Comparison of ENCODE assay signal across 16 cellular contexts in the genomic region with DNA sequence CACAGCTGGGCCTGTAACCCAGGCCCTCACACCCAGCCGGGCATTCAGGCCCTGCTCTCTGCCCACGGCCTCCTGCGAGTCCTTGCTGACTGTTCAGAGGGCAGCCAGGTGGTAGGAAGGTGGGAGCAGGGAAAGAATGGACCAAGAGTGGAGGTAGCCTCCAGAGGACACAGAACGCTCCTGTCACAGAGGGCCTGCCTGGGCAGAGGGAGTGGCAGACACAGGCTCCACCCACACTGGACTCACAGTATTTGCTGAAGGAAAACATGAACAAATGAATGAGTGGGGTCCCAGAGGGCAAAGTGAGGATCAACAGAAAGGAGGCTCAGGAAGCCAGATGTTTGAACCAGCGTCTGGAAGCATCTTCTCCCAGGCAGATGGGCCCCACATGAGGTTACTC.
A peak's percentile ranks its signal among the peaks of the same experiment; 100 is the strongest.
DNase-seq lines count a peak whose midpoint lies in the region; ATAC-seq and TF ChIP-seq lines count a peak whose summit lies in the region.
"Had no signal": no experiment of that assay in that cellular context is flagged by ENCODE, and none has a peak within 500 bp of the region (broad histone marks: within the 10 kb centered on the region; RNA-seq: fewer than 3 reads in every experiment).

No MANE protein-coding gene starts in this region.

- H3K4me3 ChIP-seq in HCT116 (replicated peaks in 1 of 2; ENCODE audit: low read depth in 1 of 2, low read length in 2 of 2) (no peak overlapping the region), neural progenitor cell (no peak overlapping the region), mammary epithelial cell (replicated peaks in 1 of 3; ENCODE audit: insufficient read depth in 1 of 3, low read depth in 2 of 3, low read length in 3 of 3) (no peak overlapping the region)
- H3K4me3 ChIP-seq: BLaER1, GM12878 had no signal

- CTCF ChIA-PET in HCT116 (lab: Charles Lee): no interaction called here
- CTCF ChIA-PET in WTC11 (lab: Charles Lee): interaction anchor here (1.5 kb wide), 1 partner anchor 88 kb away, joined by 4 read pairs; no protein-coding TSS in a partner anchor
- CTCF ChIA-PET in mammary epithelial cell (lab: Charles Lee; ENCODE audit: low non-redundant PET): no interaction called here

- no peaks in the 10 kb centered on the region for H3F3A ChIP-seq in neural progenitor cell (ENCODE audit: low read depth)

- POLR2A ChIA-PET in HCT116 (lab: Charles Lee) (no interaction called here), WTC11 (lab: Charles Lee) (no interaction called here)

- H3K79me2 ChIP-seq in HCT116 (ENCODE audit: insufficient read depth, low read length) (no peaks in the 10 kb centered on the region), neural progenitor cell (ENCODE audit: low read depth) (no peaks in the 10 kb centered on the region), mammary epithelial cell (ENCODE audit: insufficient read depth, low read length) (no peaks in the 10 kb centered on the region)

- H3K4me2 ChIP-seq in HCT116 (ENCODE audit: low read length): no peak overlapping the region
- H3K4me2 ChIP-seq in neural progenitor cell: no peak overlapping the region
- H3K4me2 ChIP-seq in mammary epithelial cell (ENCODE audit: insufficient read depth, low read depth, low read length): no peak overlapping the region
- H3K4me2 ChIP-seq: BLaER1 had no signal

- dilution Hi-C loops in mammary epithelial cell (cut with HindIII; ENCODE audit: low sequenced_read_pairs): no loop called here

- no peaks in the 10 kb centered on the region for H3K36me3 Mint-ChIP-seq in WTC11
- H3K36me3 Mint-ChIP-seq in neural progenitor cell: no peaks in the 10 kb centered on the region
- H3K36me3 Mint-ChIP-seq: CD14-positive monocyte; CD4-positive, alpha-beta memory T cell had no signal

- no peaks in the 10 kb centered on the region for H4K20me1 ChIP-seq in HCT116 (ENCODE audit: insufficient read depth)
- H4K20me1 ChIP-seq in neural progenitor cell (ENCODE audit: low read depth): no peaks in the 10 kb centered on the region
- H4K20me1 ChIP-seq in mammary epithelial cell (ENCODE audit: insufficient read depth, low read length): no peaks in the 10 kb centered on the region
- H4K20me1 ChIP-seq: BLaER1 had no signal

- no peaks in the 10 kb centered on the region for H3K9me2 ChIP-seq in HCT116 (ENCODE audit: insufficient read depth)

- H2AFZ ChIP-seq in HCT116 (ENCODE audit: low read depth, low read length, poor library complexity, severe bottlenecking) (no peak overlapping the region), neural progenitor cell (replicated peaks) (peak overlapping the region; percentile 42), mammary epithelial cell (ENCODE audit: low read depth, low read length) (no peak overlapping the region)

- H3K4me3 Mint-ChIP-seq in WTC11 (no peak overlapping the region), neural progenitor cell (no peak overlapping the region)
- H3K4me3 Mint-ChIP-seq: CD14-positive monocyte; CD4-positive, alpha-beta memory T cell had no signal

- no peak for TF ChIP-seq POLR2A in HCT116 (IDR thresholded peaks at IDR 0.05; ENCODE audit: borderline replicate concordance, extremely low read depth, insufficient read depth, insufficient read length)

- H3K36me3 ChIP-seq in HCT116 (ENCODE audit: control insufficient read depth in 1 of 2, insufficient read depth in 2 of 2, low read length in 2 of 2) (no peaks in the 10 kb centered on the region), neural progenitor cell (no peaks in the 10 kb centered on the region), mammary epithelial cell (ENCODE audit: insufficient read depth, low read length) (no peaks in the 10 kb centered on the region)
- H3K36me3 ChIP-seq: BLaER1 had no signal

- ATAC-seq in HCT116 (peak; percentile 82), WTC11 (peak; percentile 43; the same call in 1 of the 2 replicates)
- ATAC-seq: GM12878 had no signal

- no peak overlapping the region for H3K27ac ChIP-seq in HCT116 (ENCODE audit: low read depth, low read length)
- no peak overlapping the region for H3K27ac ChIP-seq in neural progenitor cell
- no peak overlapping the region for H3K27ac ChIP-seq in mammary epithelial cell (ENCODE audit: insufficient read depth, low read depth, low read length)
- H3K27ac ChIP-seq: 22Rv1, BLaER1 had no signal

- RAD21 ChIA-PET in HCT116 (lab: Charles Lee; ENCODE audit: low non-redundant PET in 1 of 2, low total read pairs in 2 of 2, uncharacterized antibody in 2 of 2, unreplicated experiment in 2 of 2): no interaction called here

- TF ChIP-seq CTCF in HCT116 (IDR thresholded peaks at IDR 0.05 in 2 of 3, conservative IDR thresholded peaks at IDR 0.05 in 1 of 3; ENCODE audit: borderline replicate concordance in 1 of 3, insufficient read depth in 1 of 3, low read depth in 2 of 3, low read length in 2 of 3) (no peak), WTC11 (IDR thresholded peaks at IDR 0.05) (no peak), neural progenitor cell (IDR thresholded peaks at IDR 0.05) (no peak), mammary epithelial cell (conservative IDR thresholded peaks at IDR 0.05 in 1 of 2, IDR thresholded peaks at IDR 0.05 in 1 of 2; ENCODE audit: extremely low read depth in 1 of 2, insufficient read depth in 1 of 2, low read depth in 1 of 2, low read length in 2 of 2) (no peak)

- no peak for TF ChIP-seq RAD21 in HCT116 (IDR thresholded peaks at IDR 0.05; ENCODE audit: low read depth)

- no peaks in the 10 kb centered on the region for H3K4me1 Mint-ChIP-seq in WTC11
- peaks cover 2% of the 10 kb centered on the region for H3K4me1 Mint-ChIP-seq in neural progenitor cell

- H3K9me3 ChIP-seq in HCT116 (ENCODE audit: control insufficient read depth in 1 of 2, insufficient read depth in 1 of 2, low read depth in 1 of 2, low read length in 2 of 2): no peaks in the 10 kb centered on the region
- H3K9me3 ChIP-seq in neural progenitor cell (ENCODE audit: low read depth): no peaks in the 10 kb centered on the region
- no peaks in the 10 kb centered on the region for H3K9me3 ChIP-seq in mammary epithelial cell (replicated peaks; ENCODE audit: insufficient read depth, low read length)
- H3K9me3 ChIP-seq: BLaER1 had no signal

- no peak overlapping the region for H3K9ac ChIP-seq in HCT116 (ENCODE audit: low read length)
- H3K9ac ChIP-seq in neural progenitor cell: no peak overlapping the region
- H3K9ac ChIP-seq in mammary epithelial cell (ENCODE audit: insufficient read depth, low read length): no peak overlapping the region
- H3K9ac ChIP-seq: BLaER1 had no signal

- WGBS in mammary epithelial cell (ENCODE audit: low coverage, missing lambda C conversion rate): 75% methylated on average over 3 of the region's 5 CpGs

- in situ Hi-C loops in mammary epithelial cell (cut with MboI; ENCODE audit: low sequenced_read_pairs in 2 of 2): no loop called here

- H3K27ac Mint-ChIP-seq in WTC11 (no peak overlapping the region), neural progenitor cell (no peak overlapping the region)
- H3K27ac Mint-ChIP-seq: CD14-positive monocyte; CD4-positive, alpha-beta memory T cell had no signal

- H3K27me3 Mint-ChIP-seq in WTC11 (ENCODE audit: low read depth): no peaks in the 10 kb centered on the region
- H3K27me3 Mint-ChIP-seq in neural progenitor cell (ENCODE audit: insufficient read depth, low read depth): peaks cover 8% of the 10 kb centered on the region

- DNase-seq in DMS 273 (lab: John Stamatoyannopoulos, UW; ENCODE audit: unreplicated experiment) (peak; percentile 12), DMS 273 treated with DMSO at 0.1 percent for 48 hours (lab: John Stamatoyannopoulos, UW) (no peak), HCT116 (ENCODE audit: low read depth, low spot score) (no peak), WTC11 (ENCODE audit: low spot score) (no peak), neural progenitor cell (ENCODE audit: low spot score) (no peak), NCI-H748 treated with DMSO at 0.1 percent for 48 hours (lab: John Stamatoyannopoulos, UW) (no peak), mammary epithelial cell (no peak)
- DNase-seq: CD4-positive, alpha-beta memory T cell; DMS53; DND-41; EL; HCEC 1CT had no signal

- H3K9me3 Mint-ChIP-seq in WTC11 (no peaks in the 10 kb centered on the region), neural progenitor cell (no peaks in the 10 kb centered on the region)
- H3K9me3 Mint-ChIP-seq: CD4-positive, alpha-beta memory T cell had no signal

- intact Hi-C loops in HCT116 (cut with micrococcal nuclease) (no loop called here), mammary epithelial cell (cut with micrococcal nuclease) (no loop called here)

- H3K27me3 ChIP-seq in HCT116 (ENCODE audit: insufficient read depth, low read length) (no peaks in the 10 kb centered on the region), neural progenitor cell (no peaks in the 10 kb centered on the region), mammary epithelial cell (ENCODE audit: insufficient read depth, low read length) (no peaks in the 10 kb centered on the region)
- H3K27me3 ChIP-seq: BLaER1 had no signal

- H3K4me1 ChIP-seq in HCT116 (ENCODE audit: control insufficient read depth in 1 of 2, insufficient read depth in 2 of 2, low read length in 2 of 2) (peaks cover 0 to under 1% of the 10 kb centered on the region in 2 experiments; a peak in 2 of 4 replicates), neural progenitor cell (no peaks in the 10 kb centered on the region), mammary epithelial cell (ENCODE audit: insufficient read depth, low read length) (no peaks in the 10 kb centered on the region)

- BruUV-seq in HCT116 (replicated peaks; lab: Mats Ljungman, UMichigan): no TSS peak
- BruUV-seq in mammary epithelial cell (replicated peaks; lab: Mats Ljungman, UMichigan): no TSS peak

TF ChIP-seq in HCT116, 20 proteins besides CTCF, POLR2A, EP300 and RAD21 (continues in another document):
- no peak for TF ChIP-seq CBX3 (IDR thresholded peaks at IDR 0.05; ENCODE audit: low read depth)

TF ChIP-seq in WTC11, 78 proteins besides CTCF, POLR2A, EP300 and RAD21 (continues in another document):
- TF ChIP-seq, protein P1, sequence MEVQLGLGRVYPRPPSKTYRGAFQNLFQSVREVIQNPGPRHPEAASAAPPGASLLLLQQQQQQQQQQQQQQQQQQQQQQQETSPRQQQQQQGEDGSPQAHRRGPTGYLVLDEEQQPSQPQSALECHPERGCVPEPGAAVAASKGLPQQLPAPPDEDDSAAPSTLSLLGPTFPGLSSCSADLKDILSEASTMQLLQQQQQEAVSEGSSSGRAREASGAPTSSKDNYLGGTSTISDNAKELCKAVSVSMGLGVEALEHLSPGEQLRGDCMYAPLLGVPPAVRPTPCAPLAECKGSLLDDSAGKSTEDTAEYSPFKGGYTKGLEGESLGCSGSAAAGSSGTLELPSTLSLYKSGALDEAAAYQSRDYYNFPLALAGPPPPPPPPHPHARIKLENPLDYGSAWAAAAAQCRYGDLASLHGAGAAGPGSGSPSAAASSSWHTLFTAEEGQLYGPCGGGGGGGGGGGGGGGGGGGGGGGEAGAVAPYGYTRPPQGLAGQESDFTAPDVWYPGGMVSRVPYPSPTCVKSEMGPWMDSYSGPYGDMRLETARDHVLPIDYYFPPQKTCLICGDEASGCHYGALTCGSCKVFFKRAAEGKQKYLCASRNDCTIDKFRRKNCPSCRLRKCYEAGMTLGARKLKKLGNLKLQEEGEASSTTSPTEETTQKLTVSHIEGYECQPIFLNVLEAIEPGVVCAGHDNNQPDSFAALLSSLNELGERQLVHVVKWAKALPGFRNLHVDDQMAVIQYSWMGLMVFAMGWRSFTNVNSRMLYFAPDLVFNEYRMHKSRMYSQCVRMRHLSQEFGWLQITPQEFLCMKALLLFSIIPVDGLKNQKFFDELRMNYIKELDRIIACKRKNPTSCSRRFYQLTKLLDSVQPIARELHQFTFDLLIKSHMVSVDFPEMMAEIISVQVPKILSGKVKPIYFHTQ (CRISPR knock-in tag; IDR thresholded peaks at IDR 0.05): no peak
